39 cellular contexts compared by ENCODE assay signal in genomic region chr9:21305213-21305612, GRCh38. TPM values are rescaled to one million over a fixed set of nuclear protein-coding genes. Genes with fewer than 3 reads are reported as not detected.
"Had no signal": no experiment of that assay in that cellular context is flagged by ENCODE, and none has a peak within 500 bp of the region (broad histone marks: within the 10 kb centered on the region; RNA-seq: fewer than 3 reads in every experiment).

Gene IFNA5, minus strand, starts transcription at chr9:21305313. Its CDS starts 57 bp downstream, at chr9:21305256.

- H3K27ac ChIP-seq: adrenal gland, ascending aorta, body of pancreas, brain microvascular endothelial cell, breast epithelium, cardiac muscle cell had no signal

- FAIRE-seq: astrocyte, bronchial epithelial cell had no signal

- ATAC-seq: activated naive CD4-positive, alpha-beta T cell treated with anti-CD3 and anti-CD28 coated beads, Interleukin-2, amount 50 U/mL, for 72 hours; activated naive CD8-positive, alpha-beta T cell treated with anti-CD3 and anti-CD28 coated beads, Interleukin-2, amount 50 U/mL, for 24 hours; activated T-cell treated with anti-CD3 and anti-CD28 coated beads, Interleukin-2, amount 50 U/mL, for 4 hours; activated T-cell treated with anti-CD3 and anti-CD28 coated beads, Interleukin-2, amount 50 U/mL, for 72 hours; activated T-helper 17 cell treated with anti-CD3 and anti-CD28 coated beads, Interleukin-2, amount 50 U/mL, for 72 hours; body of pancreas had no signal

- H3K36me3 ChIP-seq: adrenal gland, ascending aorta, brain microvascular endothelial cell, breast epithelium, cardiac muscle cell had no signal

- H3K4me1 ChIP-seq: adrenal gland, ascending aorta, body of pancreas, breast epithelium had no signal

- H3K9me3 ChIP-seq: adrenal gland, body of pancreas, breast epithelium had no signal

- H3K27me3 ChIP-seq: ascending aorta, body of pancreas, brain microvascular endothelial cell, breast epithelium had no signal

- DNase-seq: activated effector memory CD4-positive, alpha-beta T cell treated with anti-CD3 and anti-CD28 coated beads, Interleukin-2, amount 50 U/mL, for 16 hours; activated effector memory CD4-positive, alpha-beta T cell treated with Interleukin-2 at 50 U/mL for 16 hours; activated gamma-delta T cell; activated gamma-delta T cell treated with Interleukin-2 at 50 U/mL for 16 hours; activated naive CD4-positive, alpha-beta T cell; activated naive CD4-positive, alpha-beta T cell treated with anti-CD3 and anti-CD28 coated beads for 36 hours; activated naive CD4-positive, alpha-beta T cell treated with anti-CD3 and anti-CD28 coated beads, Interleukin-2, amount 10 ng/mL, durations not matched to agents 7 days and 5 days; activated naive CD4-positive, alpha-beta T cell treated with anti-CD3 and anti-CD28 coated beads, Interleukin-2, amount 50 U/mL, for 16 hours; activated naive CD4-positive, alpha-beta T cell treated with Interleukin-2 at 50 U/mL for 16 hours; activated naive CD8-positive, alpha-beta T cell treated with anti-CD3 and anti-CD28 coated beads for 36 hours; activated naive CD8-positive, alpha-beta T cell treated with anti-CD3 and anti-CD28 coated beads, Interleukin-2, amount 10 ng/mL, durations not matched to agents 7 days and 5 days; activated naive CD8-positive, alpha-beta T cell treated with anti-CD3 and anti-CD28 coated beads, Interleukin-2, amount 50 U/mL, for 24 hours; activated T-cell treated with anti-CD3 and anti-CD28 coated beads, Interleukin-2, amount 50 U/mL, for 24 hours; activated T-cell treated with anti-CD3 and anti-CD28 coated beads, Interleukin-2, amount 50 U/mL, for 4 hours; activated T-cell treated with anti-CD3 and anti-CD28 coated beads, Interleukin-2, amount 50 U/mL, for 48 hours; activated T-cell treated with anti-CD3 and anti-CD28 coated beads, Interleukin-2, amount 50 U/mL, for 72 hours; adrenal gland; amniotic stem cell; amygdala; anterior cingulate cortex; aorta; body of pancreas; brain microvascular endothelial cell; caudate nucleus; central memory CD4-positive, alpha-beta T cell; cerebellar nuclear complex had no signal

- H3K4me3 ChIP-seq: adrenal gland, ascending aorta, body of pancreas, breast epithelium, cardiac muscle cell had no signal

RNA-seq across cellular contexts. Expression of gene IFNA5, which starts in this region (rescaled TPM):
- total RNA-seq: activated naive CD4-positive, alpha-beta T cell treated with anti-CD3 and anti-CD28 coated beads for 36 hours; activated naive CD4-positive, alpha-beta T cell treated with anti-CD3 and anti-CD28 coated beads, Interleukin-2, amount 50 U/mL, for 72 hours; activated naive CD8-positive, alpha-beta T cell treated with anti-CD3 and anti-CD28 coated beads for 36 hours; activated T-cell treated with anti-CD3 and anti-CD28 coated beads, Interleukin-2, amount 50 U/mL, for 4 hours; activated T-cell treated with anti-CD3 and anti-CD28 coated beads, Interleukin-2, amount 50 U/mL, for 72 hours; activated T-helper 1 cell treated with anti-CD3 and anti-CD28 coated beads, Interleukin-12 subunit alpha, Interleukin-12 subunit beta, Interleukin-2, Interleukin-4 antibody, amounts not matched to agents 30 ng/mL and 10 ng/mL and 1 ng/mL, durations not matched to agents 14 hours and 24 hours and 36 hours; activated T-helper 17 cell treated with anti-CD3 and anti-CD28 coated beads, Interleukin-2, amount 50 U/mL, for 72 hours; activated T-helper 2 cell treated with anti-CD3 and anti-CD28 coated beads, Interferon-gamma antibody, Interleukin-2, Interleukin-4, amounts not matched to agents 10 μg/mL and 5 μg/mL and 100 μg/mL, durations not matched to agents 14 hours and 24 hours and 36 hours; adrenal gland; astrocyte; body of pancreas; bronchial epithelial cell; cardiac muscle cell; cardiac septum; cerebellum; chondrocyte had no signal
- polyA plus RNA-seq: adipose tissue, adrenal gland, cardiac muscle cell had no signal
